15 cellular contexts compared by ENCODE assay signal in the genomic region with DNA sequence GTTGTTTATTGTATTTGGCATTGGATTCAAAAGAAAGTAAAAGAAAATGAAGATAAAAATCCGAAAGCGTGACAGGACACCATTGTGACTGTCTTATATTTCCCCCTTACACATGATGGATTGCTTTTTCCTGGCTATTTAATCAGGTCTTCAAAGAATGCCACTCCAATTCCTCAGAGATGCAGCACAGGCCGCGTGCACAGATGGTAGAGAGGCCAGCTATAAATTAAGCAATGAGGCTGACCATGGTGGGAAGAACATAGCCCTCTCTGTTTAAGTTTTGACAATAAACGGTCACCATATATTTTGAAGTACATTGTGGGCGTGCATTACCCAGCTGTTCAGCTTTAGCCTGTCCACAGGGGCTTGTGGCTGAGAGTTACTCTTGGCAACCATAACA.
"Had no signal": no experiment of that assay in that cellular context is flagged by ENCODE, and none has a peak within 500 bp of the region (broad histone marks: within the 10 kb centered on the region; RNA-seq: fewer than 3 reads in every experiment).

No MANE protein-coding gene starts in this region.

- DNase-seq: activated effector memory CD4-positive, alpha-beta T cell treated with anti-CD3 and anti-CD28 coated beads, Interleukin-2, amount 50 U/mL, for 16 hours; activated naive CD8-positive, alpha-beta T cell treated with anti-CD3 and anti-CD28 coated beads for 36 hours; activated T-cell treated with anti-CD3 and anti-CD28 coated beads, Interleukin-2, amount 50 U/mL, for 4 hours; cerebellar nuclear complex; erythroblast; hippocampal formation; nucleus accumbens; spleen; stimulated activated CD4-positive, alpha-beta T cell treated with anti-CD3 and anti-CD28 coated beads, Interleukin-1b, Interleukin-23, amount 100 ng/mL, for 48 hours; T-helper 2 cell had no signal

- ATAC-seq: activated T-cell treated with anti-CD3 and anti-CD28 coated beads, Interleukin-2, amount 50 U/mL, for 4 hours; sciatic nerve; stimulated activated memory B cell treated with anti-CD40 and anti-IgM and Interleukin-4, amounts not matched to agents 10 μg/mL and 1 μg/mL and 100 μg/mL, for 72 hours had no signal

- H3K4me3 ChIP-seq: prostate gland, spleen had no signal

- H3K4me1 ChIP-seq: prostate gland, spleen had no signal

- H3K27me3 Mint-ChIP-seq: activated naive CD8-positive, alpha-beta T cell treated with anti-CD3 and anti-CD28 coated beads for 36 hours; dendritic cell treated with granulocyte-macrophage colony-stimulating factor and Interleukin-4, amounts not matched to agents 40 ng/mL and 50 ng/mL, for 4 days; stimulated activated memory B cell treated with anti-CD40 and anti-IgM and Interleukin-4, amounts not matched to agents 10 μg/mL and 1 μg/mL and 100 μg/mL, for 72 hours; type B pancreatic cell had no signal

- H3K9me3 ChIP-seq: prostate gland, spleen had no signal

- H3K4me1 Mint-ChIP-seq: activated naive CD8-positive, alpha-beta T cell treated with anti-CD3 and anti-CD28 coated beads for 36 hours; stimulated activated memory B cell treated with anti-CD40 and anti-IgM and Interleukin-4, amounts not matched to agents 10 μg/mL and 1 μg/mL and 100 μg/mL, for 72 hours had no signal

- H3K36me3 ChIP-seq: prostate gland, spleen had no signal

- H3K27ac Mint-ChIP-seq: activated naive CD8-positive, alpha-beta T cell treated with anti-CD3 and anti-CD28 coated beads for 36 hours; dendritic cell treated with granulocyte-macrophage colony-stimulating factor and Interleukin-4, amounts not matched to agents 40 ng/mL and 50 ng/mL, for 4 days; stimulated activated memory B cell treated with anti-CD40 and anti-IgM and Interleukin-4, amounts not matched to agents 10 μg/mL and 1 μg/mL and 100 μg/mL, for 72 hours; type B pancreatic cell had no signal

- H3K36me3 Mint-ChIP-seq: activated naive CD8-positive, alpha-beta T cell treated with anti-CD3 and anti-CD28 coated beads for 36 hours; stimulated activated memory B cell treated with anti-CD40 and anti-IgM and Interleukin-4, amounts not matched to agents 10 μg/mL and 1 μg/mL and 100 μg/mL, for 72 hours; type B pancreatic cell had no signal

- H3K9me3 Mint-ChIP-seq: activated naive CD8-positive, alpha-beta T cell treated with anti-CD3 and anti-CD28 coated beads for 36 hours; dendritic cell treated with granulocyte-macrophage colony-stimulating factor and Interleukin-4, amounts not matched to agents 40 ng/mL and 50 ng/mL, for 4 days; type B pancreatic cell had no signal

- H3K4me3 Mint-ChIP-seq: activated naive CD8-positive, alpha-beta T cell treated with anti-CD3 and anti-CD28 coated beads for 36 hours; activated T-cell treated with anti-CD3 and anti-CD28 coated beads, Interleukin-2, amount 50 U/mL, for 4 hours; dendritic cell treated with granulocyte-macrophage colony-stimulating factor and Interleukin-4, amounts not matched to agents 40 ng/mL and 50 ng/mL, for 4 days; stimulated activated memory B cell treated with anti-CD40 and anti-IgM and Interleukin-4, amounts not matched to agents 10 μg/mL and 1 μg/mL and 100 μg/mL, for 72 hours; type B pancreatic cell had no signal

- H3K27me3 ChIP-seq: spleen had no signal
